Comparison of ENCODE assay signal across 14 cellular contexts in genomic region chr3:186551387-186551786, GRCh38.
"Had no signal": no experiment of that assay in that cellular context is flagged by ENCODE, and none has a peak within 500 bp of the region (broad histone marks: within the 10 kb centered on the region; RNA-seq: fewer than 3 reads in every experiment).

No MANE protein-coding gene starts in this region.

- H3K27ac ChIP-seq: esophagus squamous epithelium, prostate gland had no signal

- H3K27me3 ChIP-seq: esophagus squamous epithelium had no signal

- H3K27ac Mint-ChIP-seq: activated CD4-positive, alpha-beta T cell treated with anti-CD3 and anti-CD28 coated beads, Interleukin-2, amount 10 ng/mL, durations not matched to agents 7 days and 5 days; activated T-helper 1 cell treated with anti-CD3 and anti-CD28 coated beads, Interleukin-12 subunit alpha, Interleukin-12 subunit beta, Interleukin-2, Interleukin-4 antibody, amounts not matched to agents 30 ng/mL and 10 ng/mL and 1 ng/mL, durations not matched to agents 14 hours and 24 hours and 36 hours; natural killer cell; T-helper 2 cell treated with Interferon-gamma antibody and Interleukin-4, amounts not matched to agents 5 μg/mL and 100 μg/mL, for 36 hours had no signal

- H3K36me3 Mint-ChIP-seq: natural killer cell had no signal

- H3K4me3 ChIP-seq: esophagus squamous epithelium, prostate gland, smooth muscle cell had no signal

- H3K4me1 ChIP-seq: esophagus squamous epithelium, prostate gland had no signal

- H3K9me3 Mint-ChIP-seq: activated CD4-positive, alpha-beta T cell treated with anti-CD3 and anti-CD28 coated beads, Interleukin-2, amount 10 ng/mL, durations not matched to agents 7 days and 5 days; activated T-helper 1 cell treated with anti-CD3 and anti-CD28 coated beads, Interleukin-12 subunit alpha, Interleukin-12 subunit beta, Interleukin-2, Interleukin-4 antibody, amounts not matched to agents 30 ng/mL and 10 ng/mL and 1 ng/mL, durations not matched to agents 14 hours and 24 hours and 36 hours; memory B cell; natural killer cell; T-helper 2 cell treated with Interferon-gamma antibody and Interleukin-4, amounts not matched to agents 5 μg/mL and 100 μg/mL, for 36 hours had no signal

- H3K4me3 Mint-ChIP-seq: activated CD4-positive, alpha-beta T cell treated with anti-CD3 and anti-CD28 coated beads, Interleukin-2, amount 10 ng/mL, durations not matched to agents 7 days and 5 days; activated T-helper 1 cell treated with anti-CD3 and anti-CD28 coated beads, Interleukin-12 subunit alpha, Interleukin-12 subunit beta, Interleukin-2, Interleukin-4 antibody, amounts not matched to agents 30 ng/mL and 10 ng/mL and 1 ng/mL, durations not matched to agents 14 hours and 24 hours and 36 hours; memory B cell; natural killer cell; T-helper 2 cell treated with Interferon-gamma antibody and Interleukin-4, amounts not matched to agents 5 μg/mL and 100 μg/mL, for 36 hours had no signal

- H3K4me1 Mint-ChIP-seq: activated CD4-positive, alpha-beta T cell treated with anti-CD3 and anti-CD28 coated beads, Interleukin-2, amount 10 ng/mL, durations not matched to agents 7 days and 5 days; memory B cell; natural killer cell had no signal

- ATAC-seq: left ventricle myocardium superior; natural killer cell; right cardiac atrium; stimulated activated naive CD8-positive, alpha-beta T cell treated with anti-CD3 and anti-CD28 coated beads, Interleukin-15, Interleukin-2, amounts not matched to agents 100 U/mL and 50 U/mL, for 24 hours had no signal

- H3K4me2 ChIP-seq: smooth muscle cell had no signal

- H3K27me3 Mint-ChIP-seq: activated CD4-positive, alpha-beta T cell treated with anti-CD3 and anti-CD28 coated beads, Interleukin-2, amount 10 ng/mL, durations not matched to agents 7 days and 5 days; memory B cell had no signal

- H3K9me3 ChIP-seq: esophagus squamous epithelium, prostate gland had no signal

- DNase-seq: activated CD4-positive, alpha-beta T cell treated with anti-CD3 and anti-CD28 coated beads, Interleukin-2, amount 10 ng/mL, durations not matched to agents 7 days and 5 days; activated CD4-positive, CD25-positive, alpha-beta regulatory T cell; activated naive CD4-positive, alpha-beta T cell treated with Interleukin-2 at 50 U/mL for 16 hours; esophagus squamous epithelium; left ventricle myocardium superior; natural killer cell; nucleus accumbens; right cardiac atrium; stimulated activated naive CD8-positive, alpha-beta T cell treated with anti-CD3 and anti-CD28 coated beads, Interleukin-15, Interleukin-2, amounts not matched to agents 100 U/mL and 50 U/mL, for 24 hours had no signal
